ENCODE assay signal across 12 cellular contexts in the genomic region with DNA sequence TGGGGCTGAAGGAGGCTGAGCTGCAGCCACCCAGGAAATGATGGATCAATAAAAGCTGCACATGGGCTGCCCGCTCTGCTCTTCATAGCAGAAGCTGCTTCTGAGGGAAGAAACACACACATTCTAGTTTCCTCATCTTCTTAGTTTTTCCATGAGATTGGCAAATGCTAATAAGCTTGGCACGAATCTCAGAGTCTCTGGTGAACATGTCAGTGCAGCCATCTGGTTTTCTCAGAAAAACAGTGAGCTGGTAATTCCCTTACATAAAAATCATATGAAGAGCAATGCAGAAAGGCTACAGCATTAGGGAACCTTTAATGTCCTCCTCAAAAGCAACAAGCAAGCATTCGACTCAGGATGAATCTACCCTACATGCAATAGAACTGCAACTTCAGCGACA.
DNase-seq lines count a peak whose midpoint lies in the region; TF ChIP-seq lines count a peak whose summit lies in the region.
"Had no signal": no experiment of that assay in that cellular context is flagged by ENCODE, and none has a peak within 500 bp of the region (broad histone marks: within the 10 kb centered on the region; RNA-seq: fewer than 3 reads in every experiment).

No MANE protein-coding gene starts in this region.

- H3K4me1 Mint-ChIP-seq in endodermal cell = peaks cover 7% of the 10 kb centered on the region
- peaks cover 73% of the 10 kb centered on the region for H3K4me1 Mint-ChIP-seq in nephron
- H3K4me1 Mint-ChIP-seq: activated naive CD8-positive, alpha-beta T cell treated with anti-CD3 and anti-CD28 coated beads, Interleukin-2, amount 10 ng/mL, durations not matched to agents 7 days and 5 days had no signal

- 92 to 97% methylated on average over 4 of the region's 4 CpGs for WGBS in endodermal cell (ENCODE audit: insufficient coverage in 1 of 2, insufficient read length in 1 of 2), 2 experiments
- 39% methylated on average over 4 of the region's 4 CpGs for WGBS in suprapubic skin

- TF ChIP-seq CTCF in cardiac muscle cell (IDR thresholded peaks at IDR 0.05; ENCODE audit: low read depth, low read length) (no peak), endodermal cell (conservative IDR thresholded peaks at IDR 0.05) (no peak), nephron (IDR thresholded peaks at IDR 0.05; ENCODE audit: unreplicated experiment in 3 of 3) (no peak), suprapubic skin (IDR thresholded peaks at IDR 0.05) (no peak)

- no peak for TF ChIP-seq EP300 in suprapubic skin (IDR thresholded peaks at IDR 0.05)

- peaks cover 14% of the 10 kb centered on the region for H3K36me3 Mint-ChIP-seq in endodermal cell (ENCODE audit: low read depth)
- peaks cover 8% of the 10 kb centered on the region for H3K36me3 Mint-ChIP-seq in nephron (ENCODE audit: low read depth)

- H3K27me3 Mint-ChIP-seq in endodermal cell (ENCODE audit: insufficient read depth) = no peaks in the 10 kb centered on the region
- peaks cover 4% of the 10 kb centered on the region for H3K27me3 Mint-ChIP-seq in nephron (ENCODE audit: low read depth)
- H3K27me3 Mint-ChIP-seq: activated naive CD8-positive, alpha-beta T cell treated with anti-CD3 and anti-CD28 coated beads, Interleukin-2, amount 10 ng/mL, durations not matched to agents 7 days and 5 days had no signal

- H3K4me3 ChIP-seq in cardiac muscle cell = no peak overlapping the region
- no peak overlapping the region for H3K4me3 ChIP-seq in endodermal cell (ENCODE audit: low read length)
- H3K4me3 ChIP-seq in suprapubic skin = no peak overlapping the region
- H3K4me3 ChIP-seq: colonic mucosa had no signal

- intact Hi-C loops in cardiac septum (cut with DNase I) = loop anchor here (2.0 to 5.0 kb wide), 2 partner anchors 54 to 111 kb away; no protein-coding TSS in a partner anchor

- TF ChIP-seq POLR2A in suprapubic skin (IDR thresholded peaks at IDR 0.05) = no peak

- H3K4me3 Mint-ChIP-seq in endodermal cell = no peak overlapping the region
- no peak overlapping the region for H3K4me3 Mint-ChIP-seq in nephron
- H3K4me3 Mint-ChIP-seq: activated naive CD8-positive, alpha-beta T cell treated with anti-CD3 and anti-CD28 coated beads, Interleukin-2, amount 10 ng/mL, durations not matched to agents 7 days and 5 days had no signal

- H3K27ac ChIP-seq in cardiac muscle cell = peak overlapping the region; percentile 91
- peak overlapping the region; percentile 65 for H3K27ac ChIP-seq in endodermal cell (ENCODE audit: low read depth, low read length)
- peak overlapping the region; percentile 72 for H3K27ac ChIP-seq in suprapubic skin
- H3K27ac ChIP-seq: colonic mucosa had no signal

- H3K9me3 Mint-ChIP-seq in endodermal cell = no peaks in the 10 kb centered on the region
- no peaks in the 10 kb centered on the region for H3K9me3 Mint-ChIP-seq in nephron
- H3K9me3 Mint-ChIP-seq: activated naive CD8-positive, alpha-beta T cell treated with anti-CD3 and anti-CD28 coated beads, Interleukin-2, amount 10 ng/mL, durations not matched to agents 7 days and 5 days had no signal

- H3K9ac ChIP-seq in endodermal cell (ENCODE audit: extremely low read depth, low read length, poor library complexity, severe bottlenecking) = no peak overlapping the region

- H3K27me3 ChIP-seq in cardiac muscle cell (no peaks in the 10 kb centered on the region), endodermal cell (ENCODE audit: control insufficient read depth, insufficient read depth, low read length, poor library complexity, severe bottlenecking) (no peaks in the 10 kb centered on the region), suprapubic skin (no peaks in the 10 kb centered on the region)
- H3K27me3 ChIP-seq: colonic mucosa had no signal

- H3K27ac Mint-ChIP-seq in endodermal cell (peak overlapping the region; percentile 6), nephron (peak overlapping the region; percentile 48 to 92 (median 81))
- H3K27ac Mint-ChIP-seq: activated naive CD8-positive, alpha-beta T cell treated with anti-CD3 and anti-CD28 coated beads, Interleukin-2, amount 10 ng/mL, durations not matched to agents 7 days and 5 days had no signal

- H3K36me3 ChIP-seq in cardiac muscle cell = no peaks in the 10 kb centered on the region
- no peaks in the 10 kb centered on the region for H3K36me3 ChIP-seq in endodermal cell (ENCODE audit: control insufficient read depth, insufficient read depth, low read length)
- no peaks in the 10 kb centered on the region for H3K36me3 ChIP-seq in suprapubic skin
- H3K36me3 ChIP-seq: colonic mucosa had no signal

- H3K4me1 ChIP-seq in cardiac muscle cell (ENCODE audit: low read depth) (peaks cover 92% of the 10 kb centered on the region), endodermal cell (ENCODE audit: control insufficient read depth, insufficient read depth, low read length) (peaks cover 13% of the 10 kb centered on the region), suprapubic skin (peaks cover 68% of the 10 kb centered on the region)
- H3K4me1 ChIP-seq: colonic mucosa had no signal

- no peaks in the 10 kb centered on the region for H3K9me3 ChIP-seq in cardiac muscle cell (ENCODE audit: low read depth)
- H3K9me3 ChIP-seq in endodermal cell (ENCODE audit: control insufficient read depth, low read length) = no peaks in the 10 kb centered on the region
- H3K9me3 ChIP-seq in suprapubic skin = no peaks in the 10 kb centered on the region
- H3K9me3 ChIP-seq: colonic mucosa had no signal

- DNase-seq in cardiac muscle cell (ENCODE audit: low read depth in 1 of 2, low spot score in 1 of 2) (peak in 1 of 2 donors; percentile 48), cardiac septum (ENCODE audit: low spot score) (no peak), endodermal cell (no peak), suprapubic skin (ENCODE audit: low spot score in 2 of 2) (no peak), SIG-M5 treated with dmso at 0.1 percent for 504 hours (lab: John Stamatoyannopoulos, UW; ENCODE audit: unreplicated experiment) (no peak), SKM-1 (lab: John Stamatoyannopoulos, UW; ENCODE audit: unreplicated experiment) (no peak), NCI-H1436 treated with DMSO at 0.1 percent for 48 hours (lab: John Stamatoyannopoulos, UW) (no peak)
- DNase-seq: activated CD4-positive, alpha-beta T cell treated with anti-CD3 and anti-CD28 coated beads for 1 hour; activated naive CD8-positive, alpha-beta T cell treated with anti-CD3 and anti-CD28 coated beads, Interleukin-2, amount 10 ng/mL, durations not matched to agents 7 days and 5 days; colonic mucosa; T-helper 2 cell had no signal
